In genomic region chr12:644818-645552, GRCh38 we compare ENCODE assay signal across 10 cellular contexts. TPM values are rescaled to one million over a fixed set of nuclear protein-coding genes. Genes with fewer than 3 reads are reported as not detected.
A peak's percentile ranks its signal among the peaks of the same experiment; 100 is the strongest.
DNase-seq lines count a peak whose midpoint lies in the region; ATAC-seq and TF ChIP-seq lines count a peak whose summit lies in the region.
"Had no signal": no experiment of that assay in that cellular context is flagged by ENCODE, and none has a peak within 500 bp of the region (broad histone marks: within the 10 kb centered on the region; RNA-seq: fewer than 3 reads in every experiment).

No MANE protein-coding gene starts in this region.

- CTCF ChIA-PET in SK-N-SH (lab: Yijun Ruan, JAX): interaction anchor here (0.9 to 1.6 kb wide), 2 partner anchors 13 to 172 kb away, joined by 3 to 4 read pairs; no protein-coding TSS in a partner anchor

- H3K27ac ChIP-seq in SK-N-SH (ENCODE audit: low read depth in 2 of 2, low read length in 1 of 2) (no peak overlapping the region), cingulate gyrus (ENCODE audit: low read depth, low read length) (peak overlapping the region; percentile 92), muscle layer of duodenum (ENCODE audit: low read length) (peak overlapping the region; percentile 47), thyroid gland (peak overlapping the region; percentile 81 to 99 (median 94)), GM23338 (ENCODE audit: low read depth) (no peak overlapping the region)
- H3K27ac ChIP-seq: 22Rv1 had no signal

- no peaks in the 10 kb centered on the region for H3K79me2 ChIP-seq in SK-N-SH (ENCODE audit: insufficient read depth)
- H3K79me2 ChIP-seq in GM23338 (replicated peaks; ENCODE audit: insufficient read depth): no peaks in the 10 kb centered on the region

- H3K27me3 Mint-ChIP-seq in GM23338 (ENCODE audit: insufficient read depth, low read depth, poor library complexity): peaks cover 5% of the 10 kb centered on the region

- no peaks in the 10 kb centered on the region for H3K36me3 Mint-ChIP-seq in GM23338 (ENCODE audit: low read depth)

- DNase-seq in SK-N-SH (no peak), thyroid gland (no peak), hepatic stellate cell (ENCODE audit: low spot score) (no peak), GM23338 (ENCODE audit: low spot score) (no peak)
- DNase-seq in effector CD4-positive, alpha-beta T cell: no peak

- no peak for TF ChIP-seq RAD21 in SK-N-SH (IDR thresholded peaks at IDR 0.05; ENCODE audit: low read length)

- WGBS in SK-N-SH (ENCODE audit: low lambda C conversion rate): 82% methylated on average over 6 of the region's 6 CpGs
- 75 to 85% methylated on average over 6 of the region's 6 CpGs for WGBS in thyroid gland, 2 donors

- H3K9me2 ChIP-seq in SK-N-SH (no peaks in the 10 kb centered on the region), GM23338 (ENCODE audit: insufficient read depth) (no peaks in the 10 kb centered on the region)

- peaks cover 11% of the 10 kb centered on the region; the same call in 2 of the 3 replicates for H3K4me1 Mint-ChIP-seq in GM23338

- H3K4me3 ChIP-seq in SK-N-SH (ENCODE audit: low read depth in 2 of 2, low read length in 1 of 2): no peak overlapping the region
- no peak overlapping the region for H3K4me3 ChIP-seq in muscle layer of duodenum (ENCODE audit: low read depth in 1 of 2, low read length in 2 of 2)
- no peak overlapping the region for H3K4me3 ChIP-seq in thyroid gland (replicated peaks in 1 of 3)
- H3K4me3 ChIP-seq in GM23338: no peak overlapping the region

- no peak overlapping the region for H3K9ac ChIP-seq in SK-N-SH

- peak; percentile 30; the same call in 2 of the 3 replicates for ATAC-seq in SK-N-SH treated with all-trans-retinoic acid at 6 μM for 48 hours
- no peak for ATAC-seq in GM23338

- POLR2A ChIA-PET in SK-N-SH (lab: Yijun Ruan, JAX): no interaction called here

- H2AFZ ChIP-seq in SK-N-SH (ENCODE audit: low read depth): no peak overlapping the region
- H2AFZ ChIP-seq in GM23338: no peak overlapping the region

- H3K4me2 ChIP-seq in SK-N-SH (no peak overlapping the region), GM23338 (no peak overlapping the region)

- H3K27me3 ChIP-seq in SK-N-SH (ENCODE audit: insufficient read depth): no peaks in the 10 kb centered on the region
- no peaks in the 10 kb centered on the region for H3K27me3 ChIP-seq in muscle layer of duodenum (ENCODE audit: low read depth, low read length)
- H3K27me3 ChIP-seq in thyroid gland: no peaks in the 10 kb centered on the region
- H3K27me3 ChIP-seq in GM23338 (ENCODE audit: insufficient read depth): no peaks in the 10 kb centered on the region

- no peak for TF ChIP-seq EP300 in SK-N-SH (IDR thresholded peaks at IDR 0.05; ENCODE audit: borderline replicate concordance in 1 of 2, low read depth in 1 of 2, low read length in 1 of 2)

- H3K36me3 ChIP-seq in SK-N-SH (replicated peaks in 1 of 2; ENCODE audit: control insufficient read depth in 1 of 2, insufficient read depth in 2 of 2, low read length in 1 of 2) (no peaks in the 10 kb centered on the region), muscle layer of duodenum (ENCODE audit: control insufficient read depth in 1 of 2, insufficient read depth in 2 of 2, low read length in 2 of 2) (no peaks in the 10 kb centered on the region), thyroid gland (no peaks in the 10 kb centered on the region), GM23338 (ENCODE audit: insufficient read depth) (no peaks in the 10 kb centered on the region)

- H3K4me3 Mint-ChIP-seq in GM23338: no peak overlapping the region

- no peak for TF ChIP-seq CTCF in SK-N-SH (IDR thresholded peaks at IDR 0.05)
- no peak for TF ChIP-seq CTCF in thyroid gland (IDR thresholded peaks at IDR 0.05)
- TF ChIP-seq CTCF in GM23338 (conservative IDR thresholded peaks at IDR 0.05; ENCODE audit: low read depth in 2 of 2): no peak

- no peak overlapping the region for H3K27ac Mint-ChIP-seq in GM23338

- no peaks in the 10 kb centered on the region for H3K9me3 Mint-ChIP-seq in GM23338
- H3K9me3 Mint-ChIP-seq: T-helper 2 cell treated with Interferon-gamma antibody and Interleukin-4, amounts not matched to agents 5 μg/mL and 100 μg/mL, for 36 hours had no signal

- H3K9me3 ChIP-seq in SK-N-SH: no peaks in the 10 kb centered on the region
- H3K9me3 ChIP-seq in muscle layer of duodenum (ENCODE audit: control insufficient read depth in 1 of 2, low read length in 2 of 2): no peaks in the 10 kb centered on the region
- no peaks in the 10 kb centered on the region for H3K9me3 ChIP-seq in thyroid gland

- intact Hi-C loops in thyroid gland (cut with DNase I): loop anchor here (5.0 to 10.0 kb wide), 2 partner anchors 68 to 110 kb away; partner anchors contain the start of gene WNK1

- no peaks in the 10 kb centered on the region for H4K20me1 ChIP-seq in SK-N-SH (ENCODE audit: insufficient read depth)
- no peaks in the 10 kb centered on the region for H4K20me1 ChIP-seq in GM23338 (replicated peaks; ENCODE audit: insufficient read depth)

- TF ChIP-seq POLR2A in thyroid gland (IDR thresholded peaks at IDR 0.05): no peak

- peaks cover 6% of the 10 kb centered on the region for H3F3A ChIP-seq in SK-N-SH (replicated peaks; ENCODE audit: insufficient read depth)
- H3F3A ChIP-seq in GM23338 (replicated peaks; ENCODE audit: low read depth): peaks cover 7% of the 10 kb centered on the region; the same call in 1 of the 2 replicates

- H3K4me1 ChIP-seq in SK-N-SH (ENCODE audit: control insufficient read depth in 1 of 2, insufficient read depth in 2 of 2, low read depth in 1 of 2, low read length in 1 of 2): peaks cover 0 to 5% of the 10 kb centered on the region in 2 experiments; a peak in 1 of 4 replicates
- peaks cover 3 to 40% of the 10 kb centered on the region in 2 donors for H3K4me1 ChIP-seq in muscle layer of duodenum (ENCODE audit: control insufficient read depth in 1 of 2, insufficient read depth in 2 of 2, low read length in 2 of 2)
- peaks cover 30 to 43% of the 10 kb centered on the region in 2 donors for H3K4me1 ChIP-seq in thyroid gland
- peaks cover 4% of the 10 kb centered on the region; the same call in 1 of the 2 replicates for H3K4me1 ChIP-seq in GM23338 (ENCODE audit: insufficient read depth)

TF ChIP-seq in SK-N-SH treated with all-trans-retinoic acid at 6 μM for 48 hours, 23 proteins besides CTCF, POLR2A, EP300 and RAD21 (continues in another document):
- TF ChIP-seq TOX (CRISPR knock-in tag; IDR thresholded peaks at IDR 0.05; ENCODE audit: borderline replicate concordance): no peak
- no peak for TF ChIP-seq GLIS3 (CRISPR knock-in tag; IDR thresholded peaks at IDR 0.05)
- TF ChIP-seq ZFP30 (CRISPR knock-in tag; IDR thresholded peaks at IDR 0.05): no peak
- no peak for TF ChIP-seq RARB (CRISPR knock-in tag; IDR thresholded peaks at IDR 0.05)

TF ChIP-seq in SK-N-SH, 30 proteins besides CTCF, POLR2A, EP300 and RAD21:
- no peak for TF ChIP-seq RFX5 (IDR thresholded peaks at IDR 0.05; ENCODE audit: low read length)
- TF ChIP-seq GABPA (IDR thresholded peaks at IDR 0.05; ENCODE audit: low read depth): no peak
- no peak for TF ChIP-seq TCF12 (IDR thresholded peaks at IDR 0.05)

TF ChIP-seq in GM23338, 12 proteins besides CTCF, POLR2A, EP300 and RAD21 (continues in another document):
- TF ChIP-seq REST (IDR thresholded peaks at IDR 0.05; ENCODE audit: unreplicated experiment) (no peak), JUNB (IDR thresholded peaks at IDR 0.05; ENCODE audit: unreplicated experiment) (no peak)

RNA-seq across cellular contexts. Expression of gene NINJ2, which starts 18.3 kb away (rescaled TPM):
- polyA plus RNA-seq in SK-N-SH (2012; rRNA removed) (0.07 TPM in 1 of 2 replicates, not detected in the other), GM23338 (2016; fragmentation: Nextera tagmentation; extraction: Ambion mirVana) (1.2 and 2.6 TPM in 2 replicates)
- polyA plus RNA-seq in SK-N-SH (2012; cell fraction: cytosol; rRNA removed): 0.09 and 0.13 TPM in 2 replicates
- polyA plus RNA-seq in SK-N-SH (2012; cell fraction: nucleus; rRNA removed): not detected in 2 replicates
- total RNA-seq in thyroid gland: 1 to 10 TPM in 3 of 4 donors, under 1 TPM in 1; 0.49 to 7.2 (median 2.0) TPM
- 0.94 and 2.1 TPM in 2 replicates for total RNA-seq in GM23338 (2014; rRNA removed; shearing (Covaris generic))

Comparison
In these comparisons a context has a peak if more than half of its experiments do, and no peak if none do; other contexts are left out.
1. H3K27ac ChIP-seq: peak in cingulate gyrus (single experiment), muscle layer of duodenum (single experiment) and thyroid gland (3 of 3); none in SK-N-SH (0 of 2) and GM23338 (single experiment).